In the genomic region with DNA sequence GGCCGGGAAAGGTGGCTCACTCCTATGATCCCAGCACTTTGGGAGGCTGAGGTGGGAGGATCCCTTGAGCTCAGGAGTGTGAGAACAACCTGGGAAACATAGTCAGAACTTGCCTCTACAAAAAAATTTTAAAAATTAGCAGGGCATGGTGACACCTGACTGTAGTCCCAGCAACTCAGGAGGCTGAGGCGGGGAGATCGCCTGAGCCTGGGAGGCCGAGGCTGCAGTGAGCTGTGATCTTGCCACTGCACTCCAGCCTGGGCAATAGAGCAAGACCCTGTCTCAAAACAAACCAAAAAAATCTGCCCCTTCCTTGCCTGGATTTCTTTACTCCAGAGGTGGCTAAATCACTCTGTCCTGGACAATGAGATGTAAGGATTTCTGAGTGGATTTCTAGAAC, we compare ENCODE assay signal across 19 cellular contexts.
"Had no signal": no experiment of that assay in that cellular context is flagged by ENCODE, and none has a peak within 500 bp of the region (broad histone marks: within the 10 kb centered on the region; RNA-seq: fewer than 3 reads in every experiment).

No MANE protein-coding gene starts in this region.

- H3K9me3 ChIP-seq: MG63, Peyer's patch, SJSA1, SK-N-SH had no signal

- DNase-seq: Kasumi-1, KG1, MG63, NCI-H1048, NCI-H1436, NCI-H1694, NCI-H1930, NCI-H2029 treated with DMSO at 0.1 percent for 48 hours, NCI-H226, NCI-H446 treated with DMSO at 0.1 percent for 48 hours, NCI-H510A, NCI-H748 treated with DMSO at 0.1 percent for 48 hours, OCI-M1, PC-3, Peyer's patch, Right ventricle myocardium superior, SK-N-SH, SW 1271 had no signal

- H3K27ac ChIP-seq: Peyer's patch, SJSA1 had no signal

- H3K27me3 ChIP-seq: MG63, Peyer's patch, SJSA1 had no signal

- H3K4me1 ChIP-seq: Peyer's patch, SJSA1 had no signal

- H3K4me3 ChIP-seq: MG63, Peyer's patch, SJSA1 had no signal

- ATAC-seq: PC-3 had no signal

- H3K36me3 ChIP-seq: MG63, Peyer's patch, SJSA1 had no signal
